ENCODE assay signal across 29 cellular contexts in the genomic region with DNA sequence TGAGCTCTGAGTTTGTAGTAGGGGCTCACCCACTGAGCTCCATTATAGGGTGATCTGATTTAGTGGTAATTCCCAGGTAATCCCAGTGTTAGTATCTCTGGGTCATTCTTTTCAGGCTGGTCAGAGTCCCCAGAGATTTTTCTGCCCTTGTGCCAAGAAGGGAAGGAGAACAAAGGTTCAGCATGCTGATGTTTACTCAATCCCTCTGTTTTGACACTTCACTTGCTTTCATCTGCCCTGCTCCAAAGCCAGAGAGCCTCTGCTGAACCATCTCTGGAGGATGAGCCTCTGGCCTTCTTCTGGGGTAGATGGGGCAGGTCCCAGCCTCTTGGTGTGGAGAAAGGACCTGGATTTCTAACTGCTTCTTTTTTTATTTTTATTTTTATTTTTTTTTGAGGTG. TPM values are rescaled to one million over a fixed set of nuclear protein-coding genes. Genes with fewer than 3 reads are reported as not detected.
DNase-seq lines count a peak whose midpoint lies in the region; ATAC-seq, FAIRE-seq and TF ChIP-seq lines count a peak whose summit lies in the region.
"Had no signal": no experiment of that assay in that cellular context is flagged by ENCODE, and none has a peak within 500 bp of the region (broad histone marks: within the 10 kb centered on the region; RNA-seq: fewer than 3 reads in every experiment).

No MANE protein-coding gene starts in this region.

- ATAC-seq in activated naive CD4-positive, alpha-beta T cell treated with anti-CD3 and anti-CD28 coated beads, Interleukin-2, amount 50 U/mL, for 72 hours, result no peak
- no peak for ATAC-seq in HG03469 (IDR thresholded peaks at IDR 0.05; ENCODE audit: unreplicated experiment)
- ATAC-seq: activated T-cell treated with anti-CD3 and anti-CD28 coated beads, Interleukin-2, amount 50 U/mL, for 72 hours; stimulated activated naive B cell treated with anti-CD40 and anti-IgM and Interleukin-4, amounts not matched to agents 10 μg/mL and 1 μg/mL and 100 μg/mL, for 72 hours had no signal

- no peak overlapping the region for H3K4ac ChIP-seq in H1 (replicated peaks; ENCODE audit: insufficient read length, low read depth, low read length)
- H3K4ac ChIP-seq in neuronal stem cell (ENCODE audit: low read length), result no peak overlapping the region

- no peaks in the 10 kb centered on the region for H3K9me3 Mint-ChIP-seq in activated naive CD4-positive, alpha-beta T cell treated with anti-CD3 and anti-CD28 coated beads, Interleukin-2, amount 50 U/mL, for 72 hours
- H3K9me3 Mint-ChIP-seq: activated CD4-positive, alpha-beta T cell treated with anti-CD3 and anti-CD28 coated beads, Interleukin-2, amount 10 ng/mL, durations not matched to agents 24 days and 14 days; activated naive CD4-positive, alpha-beta T cell treated with anti-CD3 and anti-CD28 coated beads, Interleukin-2, amount 10 ng/mL, durations not matched to agents 7 days and 5 days; activated T-cell treated with anti-CD3 and anti-CD28 coated beads, Interleukin-2, amount 50 U/mL, for 72 hours; neural crest cell; stimulated activated naive B cell treated with anti-CD40 and anti-IgM and Interleukin-4, amounts not matched to agents 10 μg/mL and 1 μg/mL and 100 μg/mL, for 72 hours had no signal

- no peaks in the 10 kb centered on the region for H3K23me2 ChIP-seq in H1 (ENCODE audit: low read depth, low read length)

- H2BK15ac ChIP-seq in H1 (ENCODE audit: low read length) (peak overlapping the region; percentile 88; the same call in 1 of the 2 replicates), neuronal stem cell (ENCODE audit: low read length) (no peak overlapping the region)

- TF ChIP-seq CTCF in H1 (IDR thresholded peaks at IDR 0.05; ENCODE audit: control extremely low read depth in 1 of 3, insufficient read depth in 1 of 3, low read depth in 1 of 3, low read length in 3 of 3), result no peak

- peaks cover 3 to 13% (median 9%) of the 10 kb centered on the region in 4 experiments; a peak in 5 of 7 replicates for H3K4me1 ChIP-seq in H1 (replicated peaks in 1 of 4; ENCODE audit: control insufficient read depth in 3 of 4, insufficient read depth in 4 of 4, low read length in 3 of 4)
- H3K4me1 ChIP-seq in neuronal stem cell (ENCODE audit: control insufficient read depth in 2 of 2, insufficient read depth in 1 of 2, low read depth in 1 of 2, low read length in 2 of 2), result peaks cover 13 to 21% of the 10 kb centered on the region in 2 donors
- H3K4me1 ChIP-seq: sigmoid colon, uterus had no signal

- no peak overlapping the region for H3K14ac ChIP-seq in H1 (ENCODE audit: insufficient read length)
- H3K14ac ChIP-seq in neuronal stem cell (ENCODE audit: low read length), result no peak overlapping the region

- H3K18ac ChIP-seq in H1 (ENCODE audit: extremely low read depth, low read length) (no peak overlapping the region), neuronal stem cell (ENCODE audit: low read length) (no peak overlapping the region)

- no peaks in the 10 kb centered on the region for H3K79me2 ChIP-seq in H1 (ENCODE audit: control insufficient read depth in 1 of 2, insufficient read depth in 2 of 2, low read length in 2 of 2)

- no peaks in the 10 kb centered on the region for H3K36me3 ChIP-seq in H1 (ENCODE audit: control insufficient read depth in 2 of 4, insufficient read depth in 4 of 4, low read length in 3 of 4)
- H3K36me3 ChIP-seq in neuronal stem cell (replicated peaks in 1 of 2; ENCODE audit: control insufficient read depth in 2 of 2, insufficient read depth in 2 of 2, low read length in 2 of 2), result no peaks in the 10 kb centered on the region
- H3K36me3 ChIP-seq: Peyer's patch, sigmoid colon, thoracic aorta, uterus, WERI-Rb-1 had no signal

- H3K27ac Mint-ChIP-seq in activated naive CD4-positive, alpha-beta T cell treated with anti-CD3 and anti-CD28 coated beads, Interleukin-2, amount 50 U/mL, for 72 hours, result no peak overlapping the region
- H3K27ac Mint-ChIP-seq: activated naive CD4-positive, alpha-beta T cell treated with anti-CD3 and anti-CD28 coated beads, Interleukin-2, amount 10 ng/mL, durations not matched to agents 7 days and 5 days; activated T-cell treated with anti-CD3 and anti-CD28 coated beads, Interleukin-2, amount 50 U/mL, for 72 hours; progenitor cell of endocrine pancreas; stimulated activated naive B cell treated with anti-CD40 and anti-IgM and Interleukin-4, amounts not matched to agents 10 μg/mL and 1 μg/mL and 100 μg/mL, for 72 hours had no signal

- no peak for TF ChIP-seq RAD21 in H1 (IDR thresholded peaks at IDR 0.05 in 1 of 2, conservative IDR thresholded peaks at IDR 0.05 in 1 of 2; ENCODE audit: low read depth in 2 of 2, low read length in 2 of 2)

- H2BK20ac ChIP-seq in H1 (ENCODE audit: low read length), result no peak overlapping the region

- H2BK5ac ChIP-seq in H1 (ENCODE audit: low read depth, low read length) (no peak overlapping the region), neuronal stem cell (ENCODE audit: low read length) (no peak overlapping the region)

- DNase-seq in DMS153 (lab: John Stamatoyannopoulos, UW) (peak; percentile 40), LHCN-M2 (ENCODE audit: low read depth) (peak; percentile 31), H1 (ENCODE audit: low read depth in 1 of 2, low spot score in 2 of 2) (no peak), neuronal stem cell (ENCODE audit: low spot score) (no peak), SW480 (ENCODE audit: low spot score) (no peak), HTR-8/SVneo (ENCODE audit: insufficient read length, low spot score) (no peak)
- DNase-seq in activated naive CD4-positive, alpha-beta T cell treated with anti-CD3 and anti-CD28 coated beads, Interleukin-2, amount 50 U/mL, for 72 hours (ENCODE audit: low spot score in 2 of 2), result no peak
- DNase-seq: activated CD4-positive, alpha-beta T cell treated with anti-CD3 and anti-CD28 coated beads, Interleukin-2, amount 10 ng/mL, durations not matched to agents 24 days and 14 days; activated naive CD4-positive, alpha-beta T cell treated with anti-CD3 and anti-CD28 coated beads, Interleukin-2, amount 10 ng/mL, durations not matched to agents 7 days and 5 days; activated T-cell treated with anti-CD3 and anti-CD28 coated beads, Interleukin-2, amount 50 U/mL, for 72 hours; anterior cingulate cortex; C1 segment of cervical spinal cord; effector CD4-positive, alpha-beta T cell; NCI-H1048; NCI-H1930; Peyer's patch; SHP77 treated with DMSO at 0.1 percent for 48 hours; sigmoid colon; stimulated activated CD4-positive, alpha-beta T cell treated with anti-CD3 and anti-CD28 coated beads, Interleukin-15, amount 100 ng/mL, for 24 hours; stimulated activated naive B cell treated with anti-CD40 and anti-IgM and Interleukin-4, amounts not matched to agents 10 μg/mL and 1 μg/mL and 100 μg/mL, for 72 hours; uterus; WERI-Rb-1 had no signal

- POLR2A ChIA-PET in H1 (lab: Charles Lee; ENCODE audit: partially characterized antibody), result no interaction called here

- no peak overlapping the region for H3K23ac ChIP-seq in H1 (ENCODE audit: insufficient read length)
- no peak overlapping the region for H3K23ac ChIP-seq in neuronal stem cell (ENCODE audit: low read depth, low read length, poor library complexity)

- FAIRE-seq in H1 (lab: Jason Lieb, UNC) (no peak), HTR-8/SVneo (lab: Jason Lieb, UNC) (no peak)
- FAIRE-seq: bronchial epithelial cell, colon had no signal

- no peak for TF ChIP-seq EP300 in H1 (IDR thresholded peaks at IDR 0.05; ENCODE audit: borderline replicate concordance in 1 of 2, low read depth in 2 of 2, low read length in 2 of 2)

- H3K79me1 ChIP-seq in H1 (ENCODE audit: low read depth, low read length) (no peaks in the 10 kb centered on the region), neuronal stem cell (ENCODE audit: low read depth, low read length) (no peaks in the 10 kb centered on the region)

- H3K27ac ChIP-seq in H1 (ENCODE audit: low read depth, low read length) (no peak overlapping the region), neuronal stem cell (replicated peaks; ENCODE audit: low read length) (no peak overlapping the region)
- H3K27ac ChIP-seq: sigmoid colon, thoracic aorta, uterus, WERI-Rb-1 had no signal

- H3K9me3 ChIP-seq in H1 (ENCODE audit: insufficient read depth in 2 of 2, low read depth in 1 of 2, low read length in 1 of 2) (no peaks in the 10 kb centered on the region), neuronal stem cell (replicated peaks in 1 of 2; ENCODE audit: control insufficient read depth in 2 of 2, insufficient read depth in 1 of 2, low read depth in 1 of 2, low read length in 2 of 2) (no peaks in the 10 kb centered on the region)
- H3K9me3 ChIP-seq: Peyer's patch, sigmoid colon, thoracic aorta, uterus had no signal

- no peaks in the 10 kb centered on the region for H4K20me1 ChIP-seq in H1 (replicated peaks in 1 of 2; ENCODE audit: control insufficient read depth in 1 of 2, insufficient read depth in 2 of 2, low read length in 2 of 2)

- CTCF ChIA-PET in H1 (lab: Charles Lee; ENCODE audit: partially characterized antibody), result interaction anchor here (1.1 to 15.1 kb wide), 7 partner anchors 7 to 85 kb away, joined by 3 to 201 read pairs (median 6); no protein-coding TSS in a partner anchor

- H4K8ac ChIP-seq in H1 (ENCODE audit: extremely low read depth, insufficient read depth, low read length) (no peak overlapping the region), neuronal stem cell (ENCODE audit: low read depth, low read length) (no peak overlapping the region)

- no peak overlapping the region for H3K4me3 ChIP-seq in H1 (ENCODE audit: extremely low read depth in 1 of 4, insufficient read depth in 2 of 4, low read depth in 3 of 4, low read length in 4 of 4)
- H3K4me3 ChIP-seq in neuronal stem cell (ENCODE audit: low read length in 2 of 2), result no peak overlapping the region
- H3K4me3 ChIP-seq: Peyer's patch, sigmoid colon, thoracic aorta, uterus had no signal

- no peak overlapping the region for H3K56ac ChIP-seq in H1 (replicated peaks; ENCODE audit: insufficient read length, low read depth, low read length)

- no peaks in the 10 kb centered on the region for H3K36me3 Mint-ChIP-seq in activated naive CD4-positive, alpha-beta T cell treated with anti-CD3 and anti-CD28 coated beads, Interleukin-2, amount 50 U/mL, for 72 hours
- H3K36me3 Mint-ChIP-seq: activated naive CD4-positive, alpha-beta T cell treated with anti-CD3 and anti-CD28 coated beads, Interleukin-2, amount 10 ng/mL, durations not matched to agents 7 days and 5 days had no signal

- TF ChIP-seq POLR2A in H1 (IDR thresholded peaks at IDR 0.05; ENCODE audit: control extremely low read depth in 1 of 2, low read depth in 2 of 2, low read length in 2 of 2), result no peak

- H4K91ac ChIP-seq in H1 (replicated peaks; ENCODE audit: insufficient read length, low read length) (no peak overlapping the region), neuronal stem cell (ENCODE audit: low read depth, low read length, poor library complexity) (no peak overlapping the region)

- H3K9ac ChIP-seq in H1 (replicated peaks in 1 of 4; ENCODE audit: extremely low read depth in 1 of 4, low read depth in 3 of 4, low read length in 3 of 4) (no peak overlapping the region), neuronal stem cell (ENCODE audit: low read depth, low read length, poor library complexity) (no peak overlapping the region)

- H3K27me3 ChIP-seq in H1 (replicated peaks in 1 of 4; ENCODE audit: control insufficient read depth in 3 of 4, extremely low read depth in 1 of 4, insufficient read depth in 3 of 4, low read length in 3 of 4), result peaks cover 0 to 2% (median 0%) of the 10 kb centered on the region in 4 experiments; a peak in 1 of 7 replicates
- peaks cover 0 to 3% (median 0%) of the 10 kb centered on the region in 3 experiments for H3K27me3 ChIP-seq in neuronal stem cell (ENCODE audit: control insufficient read depth in 3 of 3, insufficient read depth in 3 of 3, low read depth in 1 of 3, low read length in 3 of 3)
- H3K27me3 ChIP-seq: Peyer's patch, sigmoid colon, uterus had no signal

- H2BK12ac ChIP-seq in H1 (ENCODE audit: low read depth, low read length), result no peak overlapping the region; the same call in 1 of the 2 replicates
- H2BK12ac ChIP-seq in neuronal stem cell (ENCODE audit: low read length), result no peak overlapping the region

- no peak overlapping the region for H2AFZ ChIP-seq in H1 (ENCODE audit: low read length)
- no peak overlapping the region for H2AFZ ChIP-seq in neuronal stem cell (ENCODE audit: low read length)

- H2AK5ac ChIP-seq in H1 (ENCODE audit: low read depth, low read length) (no peak overlapping the region), neuronal stem cell (ENCODE audit: low read depth, low read length) (no peak overlapping the region)

- H3K4me2 ChIP-seq in H1 (ENCODE audit: insufficient read depth in 1 of 2, low read depth in 2 of 2, low read length in 2 of 2) (no peak overlapping the region), neuronal stem cell (ENCODE audit: insufficient read depth, low read length, poor library complexity, severe bottlenecking) (no peak overlapping the region)

- H2BK120ac ChIP-seq in H1 (replicated peaks; ENCODE audit: low read depth, low read length) (no peak overlapping the region), neuronal stem cell (ENCODE audit: low read depth, low read length) (peak overlapping the region; percentile 44)

- no peak overlapping the region for H4K5ac ChIP-seq in H1 (ENCODE audit: insufficient read length, low read depth, low read length)

RNA-seq across cellular contexts. Expression of gene UPB1, which starts 10.2 kb away (rescaled TPM):
- total RNA-seq in LHCN-M2 (2014; rRNA removed), result not detected in 2 replicates
- polyA plus RNA-seq in LHCN-M2 (2012), result 0.02 TPM
- not detected in 2 replicates for total RNA-seq in H1 (2021; fragmentation: NEBNext Ultra II Directional; extraction: Animal tissue kit (Norgen Biotek cat#: 25700))
- polyA plus RNA-seq in H1 (2011; rRNA removed), result 0.05 and 0.09 TPM in 2 replicates
- polyA plus RNA-seq in H1 (2011; cell fraction: cytosol; rRNA removed), result 0.26 TPM
- 0.36 TPM for polyA plus RNA-seq in H1 (2011; cell fraction: nucleus; rRNA removed)
- 0.06 to 0.17 TPM (median 0.12 TPM) in 4 replicates for polyA plus RNA-seq in H1 (2012, experiment 1 of 2)
- not detected for polyA plus RNA-seq in H1 (2012, experiment 2 of 2)
- polyA plus RNA-seq in H1 (2013, experiment 1 of 2), result 0.04 TPM
- 0.06 TPM for polyA plus RNA-seq in H1 (2013, experiment 2 of 2)
- polyA minus RNA-seq in H1 (2011; rRNA and poly(A)+ RNA removed), result 0.16 TPM in 1 of 2 replicates, not detected in the other
- polyA minus RNA-seq in H1 (2011; cell fraction: cytosol; rRNA and poly(A)+ RNA removed), result not detected
- 0.50 TPM for polyA minus RNA-seq in H1 (2011; cell fraction: nucleus; rRNA and poly(A)+ RNA removed)
- polyA plus RNA-seq in neuronal stem cell (2013, experiment 1 of 2), result 0.21 TPM
- polyA plus RNA-seq in neuronal stem cell (2013, experiment 2 of 2), result 0.12 TPM
- total RNA-seq in activated naive CD4-positive, alpha-beta T cell treated with anti-CD3 and anti-CD28 coated beads, Interleukin-2, amount 50 U/mL, for 72 hours, result under 1 TPM; 0.23 to 0.57 TPM
- total RNA-seq: bronchial epithelial cell, Daoy, neural crest cell had no signal

RNA-seq across cellular contexts. Expression of gene GUCD1, which starts 49.6 kb away (rescaled TPM):
- total RNA-seq in LHCN-M2 (2014; rRNA removed), result 145 and 163 TPM in 2 replicates
- polyA plus RNA-seq in LHCN-M2 (2012), result 81.2 TPM
- total RNA-seq in H1 (2021; fragmentation: NEBNext Ultra II Directional; extraction: Animal tissue kit (Norgen Biotek cat#: 25700)), result 74.3 and 85.2 TPM in 2 replicates
- polyA plus RNA-seq in H1 (2011; rRNA removed), result 128 and 135 TPM in 2 replicates
- polyA plus RNA-seq in H1 (2011; cell fraction: cytosol; rRNA removed), result 100 TPM
- polyA plus RNA-seq in H1 (2011; cell fraction: nucleus; rRNA removed), result 98.6 TPM
- 70.9 to 98.5 TPM (median 87.2 TPM) in 4 replicates for polyA plus RNA-seq in H1 (2012, experiment 1 of 2)
- 95.0 TPM for polyA plus RNA-seq in H1 (2012, experiment 2 of 2)
- polyA plus RNA-seq in H1 (2013, experiment 1 of 2), result 47.8 TPM
- polyA plus RNA-seq in H1 (2013, experiment 2 of 2), result 47.2 TPM
- 129 and 150 TPM in 2 replicates for polyA minus RNA-seq in H1 (2011; rRNA and poly(A)+ RNA removed)
- 79.6 TPM for polyA minus RNA-seq in H1 (2011; cell fraction: cytosol; rRNA and poly(A)+ RNA removed)
- polyA minus RNA-seq in H1 (2011; cell fraction: nucleus; rRNA and poly(A)+ RNA removed), result 67.6 TPM
- polyA plus RNA-seq in neuronal stem cell (2013, experiment 1 of 2), result 35.1 TPM
- 35.4 TPM for polyA plus RNA-seq in neuronal stem cell (2013, experiment 2 of 2)
- total RNA-seq in activated naive CD4-positive, alpha-beta T cell treated with anti-CD3 and anti-CD28 coated beads, Interleukin-2, amount 50 U/mL, for 72 hours, result 100 to 1,000 TPM; 106 to 137 TPM

RNA-seq across cellular contexts. Expression of gene SNRPD3, which starts 50.5 kb away (rescaled TPM):
- 133 TPM in 2 replicates for total RNA-seq in LHCN-M2 (2014; rRNA removed)
- polyA plus RNA-seq in LHCN-M2 (2012), result 161 TPM
- total RNA-seq in H1 (2021; fragmentation: NEBNext Ultra II Directional; extraction: Animal tissue kit (Norgen Biotek cat#: 25700)), result 200 TPM in 2 replicates
- polyA plus RNA-seq in H1 (2011; rRNA removed), result 258 and 455 TPM in 2 replicates
- polyA plus RNA-seq in H1 (2011; cell fraction: cytosol; rRNA removed), result 394 TPM
- 159 TPM for polyA plus RNA-seq in H1 (2011; cell fraction: nucleus; rRNA removed)
- 341 to 525 TPM (median 423 TPM) in 4 replicates for polyA plus RNA-seq in H1 (2012, experiment 1 of 2)
- polyA plus RNA-seq in H1 (2012, experiment 2 of 2), result 66.4 TPM
- polyA plus RNA-seq in H1 (2013, experiment 1 of 2), result 141 TPM
- 143 TPM for polyA plus RNA-seq in H1 (2013, experiment 2 of 2)
- polyA minus RNA-seq in H1 (2011; rRNA and poly(A)+ RNA removed), result 289 and 329 TPM in 2 replicates
- polyA minus RNA-seq in H1 (2011; cell fraction: cytosol; rRNA and poly(A)+ RNA removed), result 131 TPM
- polyA minus RNA-seq in H1 (2011; cell fraction: nucleus; rRNA and poly(A)+ RNA removed), result 174 TPM
- polyA plus RNA-seq in neuronal stem cell (2013, experiment 1 of 2), result 103 TPM
- 104 TPM for polyA plus RNA-seq in neuronal stem cell (2013, experiment 2 of 2)
- 100 to 1,000 TPM; 115 to 138 TPM for total RNA-seq in activated naive CD4-positive, alpha-beta T cell treated with anti-CD3 and anti-CD28 coated beads, Interleukin-2, amount 50 U/mL, for 72 hours

Comparison
In these comparisons a context has a peak if more than half of its experiments do, and no peak if none do; other contexts are left out.
1. DNase-seq: peak in DMS153 (single experiment) and LHCN-M2 (single experiment); none in H1 (0 of 2), neuronal stem cell (single experiment), activated naive CD4-positive, alpha-beta T cell treated with anti-CD3 and anti-CD28 coated beads, Interleukin-2, amount 50 U/mL, for 72 hours (0 of 2), SW480 (single experiment) and HTR-8/SVneo (single experiment).